In the genomic region with DNA sequence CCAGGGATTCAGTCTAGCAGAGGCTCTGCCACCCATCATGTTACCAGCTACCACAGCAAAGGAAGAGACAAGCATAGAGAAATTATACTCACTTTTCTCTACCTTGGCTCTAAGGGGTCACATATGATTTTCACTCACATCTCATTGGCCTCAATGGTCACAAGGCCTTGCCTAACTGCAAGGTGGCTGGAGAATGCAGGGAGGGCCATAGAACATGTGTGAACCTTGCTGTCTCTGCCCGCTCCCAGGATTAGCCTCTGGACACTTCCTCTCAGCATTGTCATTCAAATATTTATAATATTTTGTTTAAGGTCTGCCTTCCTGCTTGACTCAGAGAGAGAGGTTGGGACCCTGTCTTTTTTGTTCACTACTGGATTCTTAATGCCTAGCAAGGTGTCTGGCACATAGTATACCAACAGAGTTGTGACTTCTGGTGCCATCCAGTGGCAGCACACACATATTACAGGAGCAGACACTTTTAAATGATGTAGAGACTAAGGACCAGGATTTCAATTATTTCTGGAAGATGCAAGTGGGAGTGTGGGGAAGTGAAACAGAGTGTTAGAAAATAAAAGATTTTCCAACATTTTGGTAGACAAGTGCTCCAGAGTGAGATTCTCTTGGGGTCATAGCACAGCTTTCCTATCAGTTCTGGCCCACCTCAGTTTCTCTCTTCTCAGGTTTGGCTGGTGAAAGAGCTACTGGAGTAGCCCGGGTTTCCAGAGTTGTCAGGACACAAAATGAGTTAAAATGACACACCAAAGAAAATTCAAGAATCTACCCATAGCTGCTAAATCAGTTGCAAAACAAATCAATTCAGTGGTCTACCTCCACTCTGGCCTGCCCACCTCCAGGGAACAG, we compare ENCODE assay signal across 8 cellular contexts.
A peak's percentile ranks its signal among the peaks of the same experiment; 100 is the strongest.
DNase-seq lines count a peak whose midpoint lies in the region; ATAC-seq and TF ChIP-seq lines count a peak whose summit lies in the region.

No MANE protein-coding gene starts in this region.

- H3K27me3 ChIP-seq in suprapubic skin = no peaks in the 10 kb centered on the region

- H3K27ac ChIP-seq in suprapubic skin = no peak overlapping the region

- no peaks in the 10 kb centered on the region for H3K9me3 ChIP-seq in suprapubic skin

- H3K9me3 Mint-ChIP-seq in activated CD8-positive, alpha-beta T cell treated with anti-CD3 and anti-CD28 coated beads for 36 hours = no peaks in the 10 kb centered on the region
- H3K9me3 Mint-ChIP-seq in endothelial cell (ENCODE audit: unreplicated experiment) (no peaks in the 10 kb centered on the region), natural killer cell (no peaks in the 10 kb centered on the region)

- no peak for TF ChIP-seq POLR2A in suprapubic skin (IDR thresholded peaks at IDR 0.05)

- in situ Hi-C loops in ACHN (cut with HindIII; ENCODE audit: low pct_ligation_motif_present, low pct_unique_long_range_greater_than_20kb, low sequenced_read_pairs) = no loop called here

- H3K36me3 Mint-ChIP-seq in activated CD8-positive, alpha-beta T cell treated with anti-CD3 and anti-CD28 coated beads for 36 hours (ENCODE audit: low read depth) = no peaks in the 10 kb centered on the region
- no peaks in the 10 kb centered on the region for H3K36me3 Mint-ChIP-seq in endothelial cell (ENCODE audit: low read depth, unreplicated experiment)
- H3K36me3 Mint-ChIP-seq in natural killer cell = no peaks in the 10 kb centered on the region

- H3K27ac Mint-ChIP-seq in activated CD8-positive, alpha-beta T cell treated with anti-CD3 and anti-CD28 coated beads for 36 hours = peak overlapping the region; percentile 94
- H3K27ac Mint-ChIP-seq in endothelial cell (ENCODE audit: unreplicated experiment) (no peak overlapping the region), natural killer cell (peak overlapping the region; percentile 41 to 80)

- no peaks in the 10 kb centered on the region for H3K4me1 ChIP-seq in suprapubic skin

- peaks cover 73% of the 10 kb centered on the region for H3K4me1 Mint-ChIP-seq in activated CD8-positive, alpha-beta T cell treated with anti-CD3 and anti-CD28 coated beads for 36 hours (ENCODE audit: low read depth)
- H3K4me1 Mint-ChIP-seq in endothelial cell (ENCODE audit: unreplicated experiment) (no peaks in the 10 kb centered on the region), natural killer cell (peaks cover 41 to 43% of the 10 kb centered on the region in 2 donors)

- intact Hi-C loops in activated CD8-positive, alpha-beta T cell treated with anti-CD3 and anti-CD28 coated beads for 36 hours (cut with micrococcal nuclease) = loop anchor here (2.0 kb wide), 2 partner anchors 35 to 121 kb away; no protein-coding TSS in a partner anchor
- intact Hi-C loops in natural killer cell (cut with micrococcal nuclease) = loop anchor here (1.0 kb wide), 4 partner anchors 16 to 209 kb away; a partner anchor contains a TSS

- H3K36me3 ChIP-seq in suprapubic skin = no peaks in the 10 kb centered on the region

- H3K27me3 Mint-ChIP-seq in activated CD8-positive, alpha-beta T cell treated with anti-CD3 and anti-CD28 coated beads for 36 hours = no peaks in the 10 kb centered on the region
- no peaks in the 10 kb centered on the region for H3K27me3 Mint-ChIP-seq in endothelial cell (ENCODE audit: unreplicated experiment)
- H3K27me3 Mint-ChIP-seq in natural killer cell (ENCODE audit: low read depth in 2 of 2) = no peaks in the 10 kb centered on the region

- peak; percentile 83 for ATAC-seq in GM18498 (IDR thresholded peaks at IDR 0.05; ENCODE audit: unreplicated experiment)
- peak; percentile 90 for ATAC-seq in HG02885 (IDR thresholded peaks at IDR 0.05; ENCODE audit: poor library complexity, unreplicated experiment)
- ATAC-seq in activated CD8-positive, alpha-beta T cell treated with anti-CD3 and anti-CD28 coated beads for 36 hours = peak; percentile 77
- ATAC-seq in natural killer cell = peak; percentile 89 to 98 (median 97)

- peak; percentile 90 for TF ChIP-seq CTCF in activated CD8-positive, alpha-beta T cell treated with anti-CD3 and anti-CD28 coated beads for 36 hours (IDR thresholded peaks at IDR 0.05)
- TF ChIP-seq CTCF in endothelial cell (IDR thresholded peaks at IDR 0.05; ENCODE audit: unreplicated experiment) (peak; percentile 76), natural killer cell (IDR thresholded peaks at IDR 0.05) (peak; percentile 90), suprapubic skin (IDR thresholded peaks at IDR 0.05) (peak; percentile 62 to 70)

- CTCF ChIA-PET in activated CD8-positive, alpha-beta T cell treated with anti-CD3 and anti-CD28 coated beads for 36 hours (lab: Charles Lee) = interaction anchor here (0.7 to 12.1 kb wide), 64 partner anchors 8 to 244 kb away, joined by 3 to 464 read pairs (median 5); a partner anchor contains a TSS

- 81% methylated on average over 2 of the region's 2 CpGs for WGBS in suprapubic skin

- no peak overlapping the region for H3K4me3 Mint-ChIP-seq in activated CD8-positive, alpha-beta T cell treated with anti-CD3 and anti-CD28 coated beads for 36 hours
- H3K4me3 Mint-ChIP-seq in endothelial cell (ENCODE audit: unreplicated experiment) = no peak overlapping the region
- peak overlapping the region; percentile 7 for H3K4me3 Mint-ChIP-seq in natural killer cell

- DNase-seq in ACHN = peak; percentile 54
- peak; percentile 38 for DNase-seq in NCI-H460 (ENCODE audit: extremely low read depth, low read depth)
- peak; percentile 85 for DNase-seq in activated CD8-positive, alpha-beta T cell treated with anti-CD3 and anti-CD28 coated beads for 36 hours
- DNase-seq in endothelial cell (ENCODE audit: low spot score) = peak; percentile 62
- DNase-seq in natural killer cell = peak; percentile 58
- DNase-seq in suprapubic skin (ENCODE audit: low spot score in 2 of 2) = no peak

- POLR2A ChIA-PET in activated CD8-positive, alpha-beta T cell treated with anti-CD3 and anti-CD28 coated beads for 36 hours (lab: Charles Lee) = interaction anchor here (0.6 to 11.1 kb wide), 14 partner anchors 12 to 185 kb away, joined by 3 to 192 read pairs (median 4); a partner anchor contains a TSS

- H3K4me3 ChIP-seq in suprapubic skin = no peak overlapping the region

- TF ChIP-seq EP300 in suprapubic skin (IDR thresholded peaks at IDR 0.05) = no peak

Comparison
In these comparisons a context has a peak if more than half of its experiments do, and no peak if none do; other contexts are left out.
1. DNase-seq: peak in ACHN (single experiment), NCI-H460 (single experiment), activated CD8-positive, alpha-beta T cell treated with anti-CD3 and anti-CD28 coated beads for 36 hours (single experiment), endothelial cell (single experiment) and natural killer cell (single experiment); none in suprapubic skin (0 of 2).
2. Peak in every context shown above with its lines, with median percentiles within 50 percentile points of each other: ATAC-seq and CTCF ChIP-seq.